ENCODE assay signal across 19 cellular contexts in genomic region chr5:55638455-55638854, GRCh38.
DNase-seq lines count a peak whose midpoint lies in the region; ATAC-seq, FAIRE-seq and TF ChIP-seq lines count a peak whose summit lies in the region.
"Had no signal": no experiment of that assay in that cellular context is flagged by ENCODE, and none has a peak within 500 bp of the region (broad histone marks: within the 10 kb centered on the region; RNA-seq: fewer than 3 reads in every experiment).

No MANE protein-coding gene starts in this region.

- no peak for ATAC-seq in HG03442 (IDR thresholded peaks at IDR 0.05; ENCODE audit: unreplicated experiment)
- ATAC-seq: HCT116, natural killer cell had no signal

- 22 to 45% (median 28%) methylated on average over 4 of the region's 4 CpGs for WGBS in stomach, 5 donors

- intact Hi-C loops in stomach (cut with DNase I; ENCODE audit: low total_unique reads): no loop called here

- no peak for TF ChIP-seq CTCF in stomach (IDR thresholded peaks at IDR 0.05)

- no peak for TF ChIP-seq POLR2A in stomach (IDR thresholded peaks at IDR 0.05)

- H3K9me3 ChIP-seq in stomach: no peaks in the 10 kb centered on the region

- peak; percentile 26 for FAIRE-seq in GM19239 (lab: Jason Lieb, UNC)

- H3K27ac ChIP-seq in stomach: peak overlapping the region in 3 of 5 donors; percentile 47 to 71 (median 56)

- H3K4me3 ChIP-seq in stomach: no peak overlapping the region
- H3K4me3 ChIP-seq: lung had no signal

- no peak for TF ChIP-seq EP300 in stomach (IDR thresholded peaks at IDR 0.05)

- H3K36me3 ChIP-seq in stomach: no peaks in the 10 kb centered on the region

- DNase-seq in GM19239 (ENCODE audit: insufficient read length, low spot score) (no peak), NCI-H774 (lab: John Stamatoyannopoulos, UW) (peak; percentile 23), fibroblast of peridontal ligament (ENCODE audit: extremely low read depth) (peak; percentile 55), stomach (no peak), RPMI8226 (no peak), activated T-cell treated with anti-CD3 and anti-CD28 coated beads for 4 hours (no peak)
- DNase-seq in central memory CD4-positive, alpha-beta T cell: no peak
- DNase-seq: activated CD4-positive, alpha-beta T cell treated with anti-CD3 and anti-CD28 coated beads, Interleukin-2, amount 50 U/mL, for 1 hour; activated naive CD4-positive, alpha-beta T cell treated with anti-CD3 and anti-CD28 coated beads, Interleukin-2, amount 50 U/mL, for 16 hours; cerebellar nuclear complex; foreskin melanocyte; natural killer cell; NCI-H187; NCI-H524; OCI-M1; T-helper 9 cell had no signal

- peaks cover 30 to 65% (median 49%) of the 10 kb centered on the region in 4 donors for H3K4me1 ChIP-seq in stomach

- H3K27me3 ChIP-seq in stomach: no peaks in the 10 kb centered on the region

Comparison
In these comparisons a context has a peak if more than half of its experiments do, and no peak if none do; other contexts are left out.
1. DNase-seq: peak in NCI-H774 (single experiment) and fibroblast of peridontal ligament (single experiment); none in GM19239 (single experiment), stomach (single experiment), central memory CD4-positive, alpha-beta T cell (single experiment), RPMI8226 (single experiment) and activated T-cell treated with anti-CD3 and anti-CD28 coated beads for 4 hours (single experiment).